Comparison of ENCODE assay signal across 1 cellular context in genomic region chr3:15377961-15378791, GRCh38.
A peak's percentile ranks its signal among the peaks of the same experiment; 100 is the strongest.
TF ChIP-seq lines count a peak whose summit lies in the region.

No MANE protein-coding gene starts in this region.

TF ChIP-seq in HepG2, 621 proteins besides CTCF, POLR2A, EP300 and RAD21 (continued from another document and continues in another):
- TF ChIP-seq E2F2 (CRISPR knock-in tag; IDR thresholded peaks at IDR 0.05; ENCODE audit: borderline replicate concordance) (no peak), SP5 (CRISPR knock-in tag; IDR thresholded peaks at IDR 0.05; ENCODE audit: borderline replicate concordance, low read depth) (peak; percentile 71; the same call in 1 of the 2 replicates), THRA (CRISPR knock-in tag; IDR thresholded peaks at IDR 0.05; ENCODE audit: borderline replicate concordance) (peak; percentile 41; the same call in 1 of the 2 replicates), ZSCAN29 (CRISPR knock-in tag; conservative IDR thresholded peaks at IDR 0.05) (no peak), SAP130 (CRISPR knock-in tag; IDR thresholded peaks at IDR 0.05; ENCODE audit: low read depth) (peak; percentile 97), IKZF1 (IDR thresholded peaks at IDR 0.05) (no peak), HNRNPLL (IDR thresholded peaks at IDR 0.05; ENCODE audit: low read depth, low read length, poor library complexity, severe bottlenecking) (no peak), HOXA5 (CRISPR knock-in tag; IDR thresholded peaks at IDR 0.05) (no peak), NR2F6 (IDR thresholded peaks at IDR 0.05) (no peak), NR2F6 (CRISPR knock-in tag; IDR thresholded peaks at IDR 0.05) (peak; percentile 21; the same call in 1 of the 2 replicates), HMG20B (CRISPR knock-in tag; conservative IDR thresholded peaks at IDR 0.05) (no peak), KLF6 (CRISPR knock-in tag; IDR thresholded peaks at IDR 0.05) (0 out of 2 replicates have a peak, but pooled peaks have one; percentile 23), ZNF788 (CRISPR knock-in tag; IDR thresholded peaks at IDR 0.05; ENCODE audit: borderline replicate concordance) (peak; percentile 23; the same call in 1 of the 2 replicates), TRAFD1 (CRISPR knock-in tag; IDR thresholded peaks at IDR 0.05; ENCODE audit: borderline replicate concordance) (no peak), FOXK1 (CRISPR knock-in tag; IDR thresholded peaks at IDR 0.05; ENCODE audit: borderline replicate concordance, low read depth) (peak; percentile 85; the same call in 1 of the 2 replicates), POGZ (CRISPR knock-in tag; IDR thresholded peaks at IDR 0.05) (peak; percentile 94), MAF1 (CRISPR knock-in tag; IDR thresholded peaks at IDR 0.05; ENCODE audit: borderline replicate concordance) (no peak), ZBTB33 (CRISPR knock-in tag; IDR thresholded peaks at IDR 0.05) (peak; percentile 46; the same call in 1 of the 2 replicates), PITX1 (CRISPR knock-in tag; IDR thresholded peaks at IDR 0.05) (peak; percentile 40; the same call in 1 of the 2 replicates), HDAC1 (CRISPR knock-in tag; IDR thresholded peaks at IDR 0.05) (peak; percentile 59; the same call in 1 of the 2 replicates), ZNF740 (CRISPR knock-in tag; IDR thresholded peaks at IDR 0.05) (no peak), ZNF138 (CRISPR knock-in tag; IDR thresholded peaks at IDR 0.05; ENCODE audit: low read depth) (no peak), RBAK (CRISPR knock-in tag; IDR thresholded peaks at IDR 0.05) (no peak), ZBTB21 (CRISPR knock-in tag; IDR thresholded peaks at IDR 0.05) (peak; percentile 92), POLR2G (IDR thresholded peaks at IDR 0.05; ENCODE audit: low read depth, low read length) (no peak), NR3C1 (CRISPR knock-in tag; IDR thresholded peaks at IDR 0.05) (no peak), DRAP1 (CRISPR knock-in tag; IDR thresholded peaks at IDR 0.05) (peak; percentile 76; the same call in 1 of the 2 replicates), ZNF142 (CRISPR knock-in tag; IDR thresholded peaks at IDR 0.05) (no peak), GABPB1 (CRISPR knock-in tag; IDR thresholded peaks at IDR 0.05) (peak; percentile 96), ZNF850 (CRISPR knock-in tag; conservative IDR thresholded peaks at IDR 0.05) (no peak), SP2 (CRISPR knock-in tag; IDR thresholded peaks at IDR 0.05) (peak; percentile 75), ZFP36L1 (CRISPR knock-in tag; IDR thresholded peaks at IDR 0.05) (no peak), RBM22 (optimal IDR thresholded peaks at IDR 0.05; ENCODE audit: low read length) (peak; percentile 99), IKZF5 (CRISPR knock-in tag; IDR thresholded peaks at IDR 0.05) (0 out of 2 replicates have a peak, but pooled peaks have one; percentile 49), ELF1 (CRISPR knock-in tag; IDR thresholded peaks at IDR 0.05) (peak; percentile 82), SNAPC5 (CRISPR knock-in tag; IDR thresholded peaks at IDR 0.05; ENCODE audit: borderline replicate concordance) (peak; percentile 75; the same call in 1 of the 2 replicates), ZNF792 (CRISPR knock-in tag; IDR thresholded peaks at IDR 0.05) (peak; percentile 42; the same call in 1 of the 2 replicates), ZNF256 (CRISPR knock-in tag; conservative IDR thresholded peaks at IDR 0.05) (no peak), HNF1B (CRISPR knock-in tag; IDR thresholded peaks at IDR 0.05) (0 out of 2 replicates have a peak, but pooled peaks have one; percentile 75), ZFX (CRISPR knock-in tag; IDR thresholded peaks at IDR 0.05; ENCODE audit: low read depth) (0 out of 2 replicates have a peak, but pooled peaks have one; percentile 17), MXI1 (IDR thresholded peaks at IDR 0.05; ENCODE audit: borderline replicate concordance, low read depth, low read length) (peak; percentile 96; the same call in 2 of the 3 replicates)
